8 cellular contexts compared by ENCODE assay signal in genomic region chr7:30548762-30549344, GRCh38. TPM values are rescaled to one million over a fixed set of nuclear protein-coding genes. Genes with fewer than 3 reads are reported as not detected.
DNase-seq lines count a peak whose midpoint lies in the region; ATAC-seq, FAIRE-seq and TF ChIP-seq lines count a peak whose summit lies in the region.

No MANE protein-coding gene starts in this region.

- ATAC-seq in GM21723 (IDR thresholded peaks at IDR 0.05; ENCODE audit: unreplicated experiment) (peak; percentile 78), HG02981 (IDR thresholded peaks at IDR 0.05; ENCODE audit: unreplicated experiment) (no peak)

- peak overlapping the region; percentile 14 for H2AFZ ChIP-seq in keratinocyte (ENCODE audit: control insufficient read depth, low read length)

- TF ChIP-seq CTCF in Calu3 (IDR thresholded peaks at IDR 0.05; ENCODE audit: unreplicated experiment) (peak; percentile 91), keratinocyte (optimal IDR thresholded peaks at IDR 0.05 in 1 of 3, IDR thresholded peaks at IDR 0.05 in 1 of 3, conservative IDR thresholded peaks at IDR 0.05 in 1 of 3; ENCODE audit: extremely low read depth in 1 of 3, insufficient read depth in 2 of 3, low read length in 3 of 3) (peak; percentile 78 to 95 (median 91))

- dilution Hi-C loops in keratinocyte (cut with MboI; ENCODE audit: extremely low pct_ligation_motif_present, low sequenced_read_pairs), result no loop called here

- no peak overlapping the region for H3K4me3 ChIP-seq in keratinocyte (ENCODE audit: control insufficient read depth in 2 of 3, extremely low read depth in 1 of 3, insufficient read depth in 2 of 3, low read depth in 1 of 3, low read length in 3 of 3)

- DNase-seq in Calu3 (peak; percentile 86), NCI-H1105 treated with DMSO at 0.1 percent for 48 hours (lab: John Stamatoyannopoulos, UW) (peak; percentile 81), T follicular helper cell (ENCODE audit: low read depth) (peak; percentile 21), cerebellum (ENCODE audit: low spot score) (peak; percentile 78), keratinocyte (ENCODE audit: low read depth, low spot score) (no peak)
- DNase-seq in stimulated activated CD4-positive, alpha-beta T cell treated with anti-CD3 and anti-CD28 coated beads, Interleukin-2, amount 100 ng/mL, for 48 hours, result peak; percentile 16 to 43

- intact Hi-C loops in Calu3 (cut with micrococcal nuclease; ENCODE audit: unreplicated experiment), result loop anchor here (5.0 kb wide), 1 partner anchor 193 kb away; no protein-coding TSS in a partner anchor

- H3K27me3 ChIP-seq in keratinocyte (ENCODE audit: control insufficient read depth, extremely low read depth, insufficient read depth, low read length), result no peaks in the 10 kb centered on the region

- peaks cover 0 to 4% of the 10 kb centered on the region in 2 experiments for H3K36me3 ChIP-seq in keratinocyte (ENCODE audit: control insufficient read depth in 2 of 2, extremely low read depth in 1 of 2, insufficient read depth in 2 of 2, low read length in 2 of 2)

- peaks cover 32% of the 10 kb centered on the region for H3K4me1 ChIP-seq in keratinocyte (ENCODE audit: control insufficient read depth, extremely low read depth, insufficient read depth, low read length)

- no peak overlapping the region for H3K27ac Mint-ChIP-seq in Calu3 (ENCODE audit: unreplicated experiment)

- peaks cover 6% of the 10 kb centered on the region for H3K36me3 Mint-ChIP-seq in Calu3 (ENCODE audit: insufficient read depth, unreplicated experiment)

- no peak overlapping the region for H3K4me3 Mint-ChIP-seq in Calu3 (ENCODE audit: low read depth, unreplicated experiment)

- peaks cover 39% of the 10 kb centered on the region for H3K4me1 Mint-ChIP-seq in Calu3 (ENCODE audit: low read depth, unreplicated experiment)

- no peaks in the 10 kb centered on the region for H3K27me3 Mint-ChIP-seq in Calu3 (ENCODE audit: unreplicated experiment)

- no peaks in the 10 kb centered on the region for H3K9me3 Mint-ChIP-seq in Calu3 (ENCODE audit: low read depth, unreplicated experiment)

- CTCF ChIA-PET in Calu3 (lab: Charles Lee), result interaction anchor here (7.3 kb wide), 1 partner anchor 14 kb away, joined by 60 read pairs; no protein-coding TSS in a partner anchor

- no peaks in the 10 kb centered on the region for H3K9me1 ChIP-seq in keratinocyte (ENCODE audit: control insufficient read depth, extremely low read depth, insufficient read depth, low read length)

- no peaks in the 10 kb centered on the region for H3K79me2 ChIP-seq in keratinocyte (ENCODE audit: control insufficient read depth, insufficient read depth, low read length)

- no peaks in the 10 kb centered on the region for H3K9me3 ChIP-seq in keratinocyte (ENCODE audit: control insufficient read depth, low read depth, low read length)

- H3K27ac ChIP-seq in keratinocyte (ENCODE audit: control insufficient read depth, insufficient read depth, low read length), result peak overlapping the region; percentile 44

- H4K20me1 ChIP-seq in keratinocyte (ENCODE audit: control insufficient read depth, extremely low read depth, insufficient read depth, low read length), result no peaks in the 10 kb centered on the region

- H3K4me2 ChIP-seq in keratinocyte (ENCODE audit: control insufficient read depth, extremely low read depth, insufficient read depth, low read depth, low read length), result peak overlapping the region; percentile 12

- no TSS peak for BruUV-seq in Calu3 (replicated peaks; lab: Mats Ljungman, UMichigan)

- peak; percentile 96 for FAIRE-seq in keratinocyte (lab: Jason Lieb, UNC)

- H3K9ac ChIP-seq in keratinocyte (ENCODE audit: control insufficient read depth, extremely low read depth, insufficient read depth, low read length), result peak overlapping the region; percentile 35

RNA-seq across cellular contexts. Expression of gene GGCT, which starts 44.2 kb away (rescaled TPM):
- total RNA-seq in Calu3 (2022), result 81.2 and 90.6 TPM in 2 replicates
- total RNA-seq in cerebellum, result 16.0 TPM
- 28.2 to 59.8 TPM (median 44.5 TPM) in 3 replicates for polyA plus RNA-seq in keratinocyte
- 198 TPM for polyA plus RNA-seq in keratinocyte (2011; ENCODE audit: low read depth)
- polyA plus RNA-seq in keratinocyte (2011; cell fraction: cytosol; rRNA removed), result 33.0 and 38.0 TPM in 2 replicates
- polyA plus RNA-seq in keratinocyte (2011; cell fraction: nucleus; rRNA removed), result 12.6 and 21.0 TPM in 2 replicates
- 48.5 and 133 TPM in 2 replicates for polyA plus RNA-seq in keratinocyte (2012; ENCODE audit: low replicate concordance)
- polyA minus RNA-seq in keratinocyte, result 6.1 to 7.5 TPM (median 6.6 TPM) in 3 replicates
- 13.4 TPM for polyA minus RNA-seq in keratinocyte (2011; cell fraction: cytosol; rRNA and poly(A)+ RNA removed)
- polyA minus RNA-seq in keratinocyte (2011; cell fraction: nucleus; rRNA and poly(A)+ RNA removed), result 5.1 and 6.8 TPM in 2 replicates

RNA-seq across cellular contexts. Expression of gene GARS1, which starts 45.8 kb away (rescaled TPM):
- total RNA-seq in Calu3 (2022) (244 and 283 TPM in 2 replicates), cerebellum (73.1 TPM)
- polyA plus RNA-seq in keratinocyte, result 277 to 545 TPM (median 411 TPM) in 3 replicates
- 311 TPM for polyA plus RNA-seq in keratinocyte (2011; ENCODE audit: low read depth)
- polyA plus RNA-seq in keratinocyte (2011; cell fraction: cytosol; rRNA removed), result 379 and 567 TPM in 2 replicates
- 455 and 471 TPM in 2 replicates for polyA plus RNA-seq in keratinocyte (2011; cell fraction: nucleus; rRNA removed)
- 184 and 305 TPM in 2 replicates for polyA plus RNA-seq in keratinocyte (2012; ENCODE audit: low replicate concordance)
- 267 to 644 TPM (median 355 TPM) in 3 replicates for polyA minus RNA-seq in keratinocyte
- 239 TPM for polyA minus RNA-seq in keratinocyte (2011; cell fraction: cytosol; rRNA and poly(A)+ RNA removed)
- 152 and 239 TPM in 2 replicates for polyA minus RNA-seq in keratinocyte (2011; cell fraction: nucleus; rRNA and poly(A)+ RNA removed)
